In genomic region chr14:77313374-77313773, GRCh38 we compare ENCODE assay signal across 1 cellular context.
TF ChIP-seq lines count a peak whose summit lies in the region.

No MANE protein-coding gene starts in this region.

TF ChIP-seq in endothelial cell of umbilical vein, 7 proteins besides CTCF, POLR2A, EP300 and RAD21 (continued from another document):
- TF ChIP-seq MAX (IDR thresholded peaks at IDR 0.05; ENCODE audit: insufficient read depth, insufficient read length), result no peak
TF ChIP-seq in endothelial cell of umbilical vein: peak in this region for 0.
